18 cellular contexts compared by ENCODE assay signal in genomic region chr2:24568492-24568891, GRCh38.
DNase-seq lines count a peak whose midpoint lies in the region; ATAC-seq, FAIRE-seq and TF ChIP-seq lines count a peak whose summit lies in the region.
"Had no signal": no experiment of that assay in that cellular context is flagged by ENCODE, and none has a peak within 500 bp of the region (broad histone marks: within the 10 kb centered on the region; RNA-seq: fewer than 3 reads in every experiment).

No MANE protein-coding gene starts in this region.

- no peaks in the 10 kb centered on the region for H3K9me3 ChIP-seq in pancreas
- H3K9me3 ChIP-seq in thyroid gland = no peaks in the 10 kb centered on the region

- H3K27me3 ChIP-seq in pancreas = no peaks in the 10 kb centered on the region
- H3K27me3 ChIP-seq in thyroid gland = no peaks in the 10 kb centered on the region

- intact Hi-C loops in pancreas (cut with DNase I) = no loop called here
- intact Hi-C loops in thyroid gland (cut with DNase I) = no loop called here

- H3K4me1 Mint-ChIP-seq in brain = peaks cover 19% of the 10 kb centered on the region

- ATAC-seq in pancreas (peak in 3 of 4 donors; percentile 34 to 62 (median 51)), HG03469 (IDR thresholded peaks at IDR 0.05; ENCODE audit: unreplicated experiment) (no peak), HG02759 (IDR thresholded peaks at IDR 0.05; ENCODE audit: unreplicated experiment) (no peak)

- H3K36me3 Mint-ChIP-seq in brain = peaks cover 86% of the 10 kb centered on the region

- H3K36me3 ChIP-seq in pancreas = no peaks in the 10 kb centered on the region
- no peaks in the 10 kb centered on the region for H3K36me3 ChIP-seq in thyroid gland

- no peak for FAIRE-seq in pancreas (lab: Jason Lieb, UNC)
- FAIRE-seq: A204.1, H1 had no signal

- DNase-seq in NCI-H2196 (lab: John Stamatoyannopoulos, UW; ENCODE audit: unreplicated experiment) = peak; percentile 10
- no peak for DNase-seq in NCI-H2196 treated with DMSO at 0.1 percent for 48 hours (lab: John Stamatoyannopoulos, UW; ENCODE audit: unreplicated experiment)
- peak; percentile 23 for DNase-seq in NCI-H1694 (lab: John Stamatoyannopoulos, UW)
- no peak for DNase-seq in pancreas
- no peak for DNase-seq in thyroid gland
- DNase-seq: HFFc6, KG1, NCI-H1092 treated with DMSO at 0.1 percent for 48 hours, NCI-H2029, NCI-H226, NCI-H69, SIG-M5, SW 1271 had no signal

- peaks cover 17 to 35% (median 23%) of the 10 kb centered on the region in 5 experiments for H3K9me3 Mint-ChIP-seq in brain
- H3K9me3 Mint-ChIP-seq: HFFc6 had no signal

- TF ChIP-seq CTCF in brain (conservative IDR thresholded peaks at IDR 0.05) (no peak), pancreas (IDR thresholded peaks at IDR 0.05) (no peak), thyroid gland (IDR thresholded peaks at IDR 0.05) (no peak)

- no peak overlapping the region for H3K4me3 Mint-ChIP-seq in brain
- H3K4me3 Mint-ChIP-seq: HFFc6 had no signal

- peak overlapping the region in 3 of 5 experiments; percentile 4 to 39 (median 30) for H3K27ac Mint-ChIP-seq in brain
- H3K27ac Mint-ChIP-seq: HFFc6 had no signal

- H3K4me3 ChIP-seq in pancreas (no peak overlapping the region), thyroid gland (replicated peaks in 1 of 3) (no peak overlapping the region)

- H3K4me1 ChIP-seq in pancreas = peaks cover 11 to 35% (median 12%) of the 10 kb centered on the region in 3 donors
- H3K4me1 ChIP-seq in thyroid gland = peaks cover 10 to 13% of the 10 kb centered on the region in 2 donors

- TF ChIP-seq POLR2A in thyroid gland (IDR thresholded peaks at IDR 0.05) = no peak

- H3K27ac ChIP-seq in pancreas = no peak overlapping the region
- H3K27ac ChIP-seq in thyroid gland = no peak overlapping the region

- H3K27me3 Mint-ChIP-seq in brain = peaks cover 3% of the 10 kb centered on the region

Comparison
In these comparisons a context has a peak if more than half of its experiments do, and no peak if none do; other contexts are left out.
1. DNase-seq: peak in NCI-H2196 (single experiment) and NCI-H1694 (single experiment); none in NCI-H2196 treated with DMSO at 0.1 percent for 48 hours (single experiment), pancreas (0 of 6) and thyroid gland (0 of 2).
2. ATAC-seq: peak in pancreas (3 of 4); none in HG03469 (single experiment) and HG02759 (single experiment).